Comparison of ENCODE assay signal across 20 cellular contexts in the genomic region with DNA sequence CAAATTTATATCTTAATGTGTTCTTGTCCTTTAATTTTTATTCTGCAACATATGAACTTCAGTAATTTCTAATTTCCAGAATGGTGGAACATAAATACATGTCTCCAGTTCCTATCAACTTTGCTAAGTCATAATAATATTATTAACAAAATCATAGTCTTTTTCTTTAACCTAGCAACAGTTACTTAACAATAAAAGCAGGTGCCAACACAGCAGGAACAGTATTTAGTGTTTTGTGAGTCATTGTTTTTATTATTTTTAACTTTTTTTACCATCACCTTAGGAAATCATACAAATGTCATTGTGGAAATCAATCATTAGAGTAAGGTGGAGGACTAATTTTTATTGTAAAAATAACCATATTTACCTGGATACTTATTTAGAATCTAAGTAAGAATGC.
"Had no signal": no experiment of that assay in that cellular context is flagged by ENCODE, and none has a peak within 500 bp of the region (broad histone marks: within the 10 kb centered on the region; RNA-seq: fewer than 3 reads in every experiment).

No MANE protein-coding gene starts in this region.

- H3K4me3 ChIP-seq: MG63, SJSA1, SK-N-MC had no signal

- H3K27me3 ChIP-seq: MG63, SJSA1 had no signal

- H3K36me3 ChIP-seq: MG63, SJSA1 had no signal

- H3K27ac ChIP-seq: SJSA1, SK-N-MC had no signal

- H3K4me1 ChIP-seq: SJSA1 had no signal

- DNase-seq: KBM-7, MG63, NCI-H1092 treated with DMSO at 0.1 percent for 48 hours, NCI-H1417, NCI-H1436 treated with DMSO at 0.1 percent for 48 hours, NCI-H187, NCI-H2029, NCI-H2081 treated with DMSO at 0.1 percent for 48 hours, NCI-H2171, NCI-H226, NCI-H446, NCI-H510A, NCI-H524 treated with DMSO at 0.1 percent for 48 hours, NCI-H69, NCI-H774, Right ventricle myocardium superior, RPMI8226, SIG-M5 had no signal

- H3K9me3 ChIP-seq: MG63, SJSA1 had no signal
